Comparison of ENCODE assay signal across 1 cellular context in the genomic region with DNA sequence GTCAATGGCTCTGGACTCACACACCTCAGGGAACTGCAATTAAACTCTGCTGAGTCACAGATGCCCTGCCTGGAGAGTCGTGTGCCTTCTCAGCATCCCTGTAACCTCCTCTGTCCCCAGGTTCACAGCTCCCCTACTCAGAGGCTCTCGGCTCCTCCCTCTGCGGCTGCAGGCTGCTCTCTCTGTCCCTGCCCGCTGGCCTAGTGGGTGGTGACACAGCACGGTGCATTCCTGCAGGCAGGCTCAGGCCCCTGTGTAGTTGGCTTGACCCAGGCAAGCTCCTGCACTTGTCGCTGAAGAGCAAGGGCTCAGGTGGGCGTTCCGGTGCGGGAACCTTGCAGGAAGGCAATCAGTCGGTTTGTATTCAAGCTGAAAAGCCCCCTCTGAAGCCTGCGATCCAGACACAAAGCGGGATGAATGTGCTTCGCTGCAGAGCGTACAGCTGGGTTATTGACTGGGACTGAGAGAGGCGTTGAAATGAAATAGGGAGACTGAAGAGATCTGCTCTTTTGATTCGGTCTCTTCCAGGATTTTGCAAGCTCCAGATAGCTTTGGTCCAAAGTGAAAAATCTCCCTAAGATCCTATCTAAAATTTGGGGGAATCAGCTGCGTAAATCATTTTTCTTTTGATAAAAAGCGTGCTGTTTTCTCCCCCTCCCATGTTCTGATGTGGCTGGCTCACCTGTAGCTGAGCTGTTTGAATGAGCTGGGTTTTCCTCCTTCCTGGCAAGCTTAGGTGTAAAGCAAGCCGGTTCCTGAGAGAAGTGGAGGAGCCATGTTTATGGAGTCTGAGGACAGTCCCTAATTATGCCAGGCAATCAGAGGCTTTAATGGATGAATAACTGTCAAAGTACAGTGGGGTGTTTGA.
TF ChIP-seq lines count a peak whose summit lies in the region.

No MANE protein-coding gene starts in this region.

TF ChIP-seq in HepG2, 621 proteins besides CTCF, POLR2A, EP300 and RAD21 (continued from another document and continues in another):
- TF ChIP-seq, protein P1, sequence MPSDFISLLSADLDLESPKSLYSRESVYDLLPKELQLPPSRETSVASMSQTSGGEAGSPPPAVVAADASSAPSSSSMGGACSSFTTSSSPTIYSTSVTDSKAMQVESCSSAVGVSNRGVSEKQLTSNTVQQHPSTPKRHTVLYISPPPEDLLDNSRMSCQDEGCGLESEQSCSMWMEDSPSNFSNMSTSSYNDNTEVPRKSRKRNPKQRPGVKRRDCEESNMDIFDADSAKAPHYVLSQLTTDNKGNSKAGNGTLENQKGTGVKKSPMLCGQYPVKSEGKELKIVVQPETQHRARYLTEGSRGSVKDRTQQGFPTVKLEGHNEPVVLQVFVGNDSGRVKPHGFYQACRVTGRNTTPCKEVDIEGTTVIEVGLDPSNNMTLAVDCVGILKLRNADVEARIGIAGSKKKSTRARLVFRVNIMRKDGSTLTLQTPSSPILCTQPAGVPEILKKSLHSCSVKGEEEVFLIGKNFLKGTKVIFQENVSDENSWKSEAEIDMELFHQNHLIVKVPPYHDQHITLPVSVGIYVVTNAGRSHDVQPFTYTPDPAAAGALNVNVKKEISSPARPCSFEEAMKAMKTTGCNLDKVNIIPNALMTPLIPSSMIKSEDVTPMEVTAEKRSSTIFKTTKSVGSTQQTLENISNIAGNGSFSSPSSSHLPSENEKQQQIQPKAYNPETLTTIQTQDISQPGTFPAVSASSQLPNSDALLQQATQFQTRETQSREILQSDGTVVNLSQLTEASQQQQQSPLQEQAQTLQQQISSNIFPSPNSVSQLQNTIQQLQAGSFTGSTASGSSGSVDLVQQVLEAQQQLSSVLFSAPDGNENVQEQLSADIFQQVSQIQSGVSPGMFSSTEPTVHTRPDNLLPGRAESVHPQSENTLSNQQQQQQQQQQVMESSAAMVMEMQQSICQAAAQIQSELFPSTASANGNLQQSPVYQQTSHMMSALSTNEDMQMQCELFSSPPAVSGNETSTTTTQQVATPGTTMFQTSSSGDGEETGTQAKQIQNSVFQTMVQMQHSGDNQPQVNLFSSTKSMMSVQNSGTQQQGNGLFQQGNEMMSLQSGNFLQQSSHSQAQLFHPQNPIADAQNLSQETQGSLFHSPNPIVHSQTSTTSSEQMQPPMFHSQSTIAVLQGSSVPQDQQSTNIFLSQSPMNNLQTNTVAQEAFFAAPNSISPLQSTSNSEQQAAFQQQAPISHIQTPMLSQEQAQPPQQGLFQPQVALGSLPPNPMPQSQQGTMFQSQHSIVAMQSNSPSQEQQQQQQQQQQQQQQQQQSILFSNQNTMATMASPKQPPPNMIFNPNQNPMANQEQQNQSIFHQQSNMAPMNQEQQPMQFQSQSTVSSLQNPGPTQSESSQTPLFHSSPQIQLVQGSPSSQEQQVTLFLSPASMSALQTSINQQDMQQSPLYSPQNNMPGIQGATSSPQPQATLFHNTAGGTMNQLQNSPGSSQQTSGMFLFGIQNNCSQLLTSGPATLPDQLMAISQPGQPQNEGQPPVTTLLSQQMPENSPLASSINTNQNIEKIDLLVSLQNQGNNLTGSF (CRISPR knock-in tag; IDR thresholded peaks at IDR 0.05): no peak
- TF ChIP-seq PITX1 (CRISPR knock-in tag; IDR thresholded peaks at IDR 0.05): peak; percentile 70; the same call in 1 of the 2 replicates
- no peak for TF ChIP-seq ZSCAN12 (CRISPR knock-in tag; IDR thresholded peaks at IDR 0.05)
- TF ChIP-seq ZNF496 (CRISPR knock-in tag; IDR thresholded peaks at IDR 0.05; ENCODE audit: insufficient replicate concordance): no peak
- TF ChIP-seq IRF2 (CRISPR knock-in tag; IDR thresholded peaks at IDR 0.05): peak; percentile 80; the same call in 1 of the 2 replicates
- 0 out of 2 replicates have a peak, but pooled peaks have one; percentile 59 for TF ChIP-seq ESRRA (CRISPR knock-in tag; IDR thresholded peaks at IDR 0.05; ENCODE audit: low read depth)
- peak; percentile 87; the same call in 1 of the 2 replicates for TF ChIP-seq HDAC1 (CRISPR knock-in tag; IDR thresholded peaks at IDR 0.05)
- TF ChIP-seq MTA1 (CRISPR knock-in tag; IDR thresholded peaks at IDR 0.05; ENCODE audit: borderline replicate concordance): peak; percentile 97; the same call in 1 of the 2 replicates
- TF ChIP-seq, protein P2, sequence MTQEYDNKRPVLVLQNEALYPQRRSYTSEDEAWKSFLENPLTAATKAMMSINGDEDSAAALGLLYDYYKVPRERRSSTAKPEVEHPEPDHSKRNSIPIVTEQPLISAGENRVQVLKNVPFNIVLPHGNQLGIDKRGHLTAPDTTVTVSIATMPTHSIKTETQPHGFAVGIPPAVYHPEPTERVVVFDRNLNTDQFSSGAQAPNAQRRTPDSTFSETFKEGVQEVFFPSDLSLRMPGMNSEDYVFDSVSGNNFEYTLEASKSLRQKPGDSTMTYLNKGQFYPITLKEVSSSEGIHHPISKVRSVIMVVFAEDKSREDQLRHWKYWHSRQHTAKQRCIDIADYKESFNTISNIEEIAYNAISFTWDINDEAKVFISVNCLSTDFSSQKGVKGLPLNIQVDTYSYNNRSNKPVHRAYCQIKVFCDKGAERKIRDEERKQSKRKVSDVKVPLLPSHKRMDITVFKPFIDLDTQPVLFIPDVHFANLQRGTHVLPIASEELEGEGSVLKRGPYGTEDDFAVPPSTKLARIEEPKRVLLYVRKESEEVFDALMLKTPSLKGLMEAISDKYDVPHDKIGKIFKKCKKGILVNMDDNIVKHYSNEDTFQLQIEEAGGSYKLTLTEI (CRISPR knock-in tag; conservative IDR thresholded peaks at IDR 0.05): no peak
- TF ChIP-seq, protein P3, sequence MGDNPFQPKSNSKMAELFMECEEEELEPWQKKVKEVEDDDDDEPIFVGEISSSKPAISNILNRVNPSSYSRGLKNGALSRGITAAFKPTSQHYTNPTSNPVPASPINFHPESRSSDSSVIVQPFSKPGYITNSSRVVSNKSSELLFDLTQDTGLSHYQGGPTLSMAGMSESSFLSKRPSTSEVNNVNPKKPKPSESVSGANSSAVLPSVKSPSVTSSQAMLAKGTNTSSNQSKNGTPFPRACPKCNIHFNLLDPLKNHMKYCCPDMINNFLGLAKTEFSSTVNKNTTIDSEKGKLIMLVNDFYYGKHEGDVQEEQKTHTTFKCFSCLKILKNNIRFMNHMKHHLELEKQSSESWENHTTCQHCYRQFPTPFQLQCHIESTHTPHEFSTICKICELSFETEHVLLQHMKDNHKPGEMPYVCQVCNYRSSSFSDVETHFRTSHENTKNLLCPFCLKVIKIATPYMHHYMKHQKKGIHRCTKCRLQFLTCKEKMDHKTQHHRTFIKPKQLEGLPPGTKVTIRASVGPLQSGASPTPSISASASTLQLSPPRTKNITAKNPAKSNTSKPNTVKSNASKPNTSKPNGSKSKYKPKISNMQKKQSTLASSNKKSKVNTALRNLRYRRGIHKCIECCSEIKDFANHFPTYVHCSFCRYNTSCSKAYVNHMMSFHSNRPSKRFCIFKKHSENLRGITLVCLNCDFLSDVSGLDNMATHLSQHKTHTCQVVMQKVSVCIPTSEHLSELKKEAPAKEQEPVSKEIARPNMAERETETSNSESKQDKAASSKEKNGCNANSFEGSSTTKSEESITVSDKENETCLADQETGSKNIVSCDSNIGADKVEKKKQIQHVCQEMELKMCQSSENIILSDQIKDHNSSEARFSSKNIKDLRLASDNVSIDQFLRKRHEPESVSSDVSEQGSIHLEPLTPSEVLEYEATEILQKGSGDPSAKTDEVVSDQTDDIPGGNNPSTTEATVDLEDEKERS (CRISPR knock-in tag; IDR thresholded peaks at IDR 0.05): peak; percentile 54; the same call in 1 of the 2 replicates
- 0 out of 2 replicates have a peak, but pooled peaks have one; percentile 54 for TF ChIP-seq ZSCAN9 (CRISPR knock-in tag; IDR thresholded peaks at IDR 0.05; ENCODE audit: borderline replicate concordance)
- TF ChIP-seq GATA4 (IDR thresholded peaks at IDR 0.05; ENCODE audit: borderline replicate concordance, low read depth): peak; percentile 44; the same call in 1 of the 2 replicates
- peak; percentile 79 for TF ChIP-seq HOXA3 (CRISPR knock-in tag; IDR thresholded peaks at IDR 0.05)
- no peak for TF ChIP-seq HNRNPH1 (optimal IDR thresholded peaks at IDR 0.05; ENCODE audit: low read depth, low read length)
- no peak for TF ChIP-seq ZFAT (CRISPR knock-in tag; conservative IDR thresholded peaks at IDR 0.05)
- no peak for TF ChIP-seq ZNF235 (CRISPR knock-in tag; IDR thresholded peaks at IDR 0.05; ENCODE audit: borderline replicate concordance)
- no peak for TF ChIP-seq ARNT (IDR thresholded peaks at IDR 0.05)
- TF ChIP-seq, protein P4, sequence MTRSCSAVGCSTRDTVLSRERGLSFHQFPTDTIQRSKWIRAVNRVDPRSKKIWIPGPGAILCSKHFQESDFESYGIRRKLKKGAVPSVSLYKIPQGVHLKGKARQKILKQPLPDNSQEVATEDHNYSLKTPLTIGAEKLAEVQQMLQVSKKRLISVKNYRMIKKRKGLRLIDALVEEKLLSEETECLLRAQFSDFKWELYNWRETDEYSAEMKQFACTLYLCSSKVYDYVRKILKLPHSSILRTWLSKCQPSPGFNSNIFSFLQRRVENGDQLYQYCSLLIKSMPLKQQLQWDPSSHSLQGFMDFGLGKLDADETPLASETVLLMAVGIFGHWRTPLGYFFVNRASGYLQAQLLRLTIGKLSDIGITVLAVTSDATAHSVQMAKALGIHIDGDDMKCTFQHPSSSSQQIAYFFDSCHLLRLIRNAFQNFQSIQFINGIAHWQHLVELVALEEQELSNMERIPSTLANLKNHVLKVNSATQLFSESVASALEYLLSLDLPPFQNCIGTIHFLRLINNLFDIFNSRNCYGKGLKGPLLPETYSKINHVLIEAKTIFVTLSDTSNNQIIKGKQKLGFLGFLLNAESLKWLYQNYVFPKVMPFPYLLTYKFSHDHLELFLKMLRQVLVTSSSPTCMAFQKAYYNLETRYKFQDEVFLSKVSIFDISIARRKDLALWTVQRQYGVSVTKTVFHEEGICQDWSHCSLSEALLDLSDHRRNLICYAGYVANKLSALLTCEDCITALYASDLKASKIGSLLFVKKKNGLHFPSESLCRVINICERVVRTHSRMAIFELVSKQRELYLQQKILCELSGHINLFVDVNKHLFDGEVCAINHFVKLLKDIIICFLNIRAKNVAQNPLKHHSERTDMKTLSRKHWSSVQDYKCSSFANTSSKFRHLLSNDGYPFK (CRISPR knock-in tag; IDR thresholded peaks at IDR 0.05; ENCODE audit: borderline replicate concordance): peak; percentile 70; the same call in 1 of the 2 replicates
- TF ChIP-seq ZNF331 (CRISPR knock-in tag; IDR thresholded peaks at IDR 0.05): peak; percentile 81
- TF ChIP-seq KAT7 (CRISPR knock-in tag; IDR thresholded peaks at IDR 0.05; ENCODE audit: borderline replicate concordance): no peak
- TF ChIP-seq, protein P5, sequence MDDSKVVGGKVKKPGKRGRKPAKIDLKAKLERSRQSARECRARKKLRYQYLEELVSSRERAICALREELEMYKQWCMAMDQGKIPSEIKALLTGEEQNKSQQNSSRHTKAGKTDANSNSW (CRISPR knock-in tag; IDR thresholded peaks at IDR 0.05; ENCODE audit: borderline replicate concordance): no peak
- no peak for TF ChIP-seq AHR (CRISPR knock-in tag; IDR thresholded peaks at IDR 0.05)
- no peak; the same call in 1 of the 2 replicates for TF ChIP-seq JUN (CRISPR knock-in tag; IDR thresholded peaks at IDR 0.05)
- TF ChIP-seq ZNF713 (CRISPR knock-in tag; IDR thresholded peaks at IDR 0.05): no peak
- TF ChIP-seq YEATS2 (CRISPR knock-in tag; IDR thresholded peaks at IDR 0.05; ENCODE audit: borderline replicate concordance): no peak
- peak; percentile 80; the same call in 1 of the 2 replicates for TF ChIP-seq ZNF747 (CRISPR knock-in tag; IDR thresholded peaks at IDR 0.05; ENCODE audit: borderline replicate concordance)
- TF ChIP-seq ZNF33B (CRISPR knock-in tag; IDR thresholded peaks at IDR 0.05): no peak
- TF ChIP-seq ZNF567 (CRISPR knock-in tag; IDR thresholded peaks at IDR 0.05; ENCODE audit: borderline replicate concordance): peak; percentile 80
- no peak for TF ChIP-seq STAT5B (CRISPR knock-in tag; IDR thresholded peaks at IDR 0.05)
- TF ChIP-seq ZSCAN20 (CRISPR knock-in tag; IDR thresholded peaks at IDR 0.05; ENCODE audit: borderline replicate concordance): no peak
- TF ChIP-seq, protein P6, sequence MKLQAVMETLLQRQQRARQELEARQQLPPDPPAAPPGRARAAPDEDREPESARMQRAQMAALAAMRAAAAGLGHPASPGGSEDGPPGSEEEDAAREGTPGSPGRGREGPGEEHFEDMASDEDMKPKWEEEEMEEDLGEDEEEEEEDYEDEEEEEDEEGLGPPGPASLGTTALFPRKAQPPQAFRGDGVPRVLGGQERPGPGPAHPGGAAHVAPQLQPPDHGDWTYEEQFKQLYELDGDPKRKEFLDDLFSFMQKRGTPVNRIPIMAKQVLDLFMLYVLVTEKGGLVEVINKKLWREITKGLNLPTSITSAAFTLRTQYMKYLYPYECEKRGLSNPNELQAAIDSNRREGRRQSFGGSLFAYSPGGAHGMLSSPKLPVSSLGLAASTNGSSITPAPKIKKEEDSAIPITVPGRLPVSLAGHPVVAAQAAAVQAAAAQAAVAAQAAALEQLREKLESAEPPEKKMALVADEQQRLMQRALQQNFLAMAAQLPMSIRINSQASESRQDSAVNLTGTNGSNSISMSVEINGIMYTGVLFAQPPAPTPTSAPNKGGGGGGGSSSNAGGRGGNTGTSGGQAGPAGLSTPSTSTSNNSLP (IDR thresholded peaks at IDR 0.05; ENCODE audit: low read depth, low read length): no peak
- no peak for TF ChIP-seq ZNF749 (CRISPR knock-in tag; IDR thresholded peaks at IDR 0.05; ENCODE audit: borderline replicate concordance)
- TF ChIP-seq, protein P7, sequence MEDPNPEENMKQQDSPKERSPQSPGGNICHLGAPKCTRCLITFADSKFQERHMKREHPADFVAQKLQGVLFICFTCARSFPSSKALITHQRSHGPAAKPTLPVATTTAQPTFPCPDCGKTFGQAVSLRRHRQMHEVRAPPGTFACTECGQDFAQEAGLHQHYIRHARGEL (CRISPR knock-in tag; IDR thresholded peaks at IDR 0.05): no peak
- no peak for TF ChIP-seq KDM5A (IDR thresholded peaks at IDR 0.05; ENCODE audit: borderline replicate concordance, low read length)
- TF ChIP-seq ZKSCAN5 (CRISPR knock-in tag; IDR thresholded peaks at IDR 0.05): no peak
- TF ChIP-seq, protein P8, sequence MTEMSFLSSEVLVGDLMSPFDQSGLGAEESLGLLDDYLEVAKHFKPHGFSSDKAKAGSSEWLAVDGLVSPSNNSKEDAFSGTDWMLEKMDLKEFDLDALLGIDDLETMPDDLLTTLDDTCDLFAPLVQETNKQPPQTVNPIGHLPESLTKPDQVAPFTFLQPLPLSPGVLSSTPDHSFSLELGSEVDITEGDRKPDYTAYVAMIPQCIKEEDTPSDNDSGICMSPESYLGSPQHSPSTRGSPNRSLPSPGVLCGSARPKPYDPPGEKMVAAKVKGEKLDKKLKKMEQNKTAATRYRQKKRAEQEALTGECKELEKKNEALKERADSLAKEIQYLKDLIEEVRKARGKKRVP (CRISPR knock-in tag; IDR thresholded peaks at IDR 0.05): no peak
- TF ChIP-seq ZNF7 (CRISPR knock-in tag; IDR thresholded peaks at IDR 0.05): no peak
- peak; percentile 84 for TF ChIP-seq HNRNPL (IDR thresholded peaks at IDR 0.05; ENCODE audit: low read depth, low read length)
- no peak for TF ChIP-seq SNAI1 (CRISPR knock-in tag; IDR thresholded peaks at IDR 0.05; ENCODE audit: borderline replicate concordance)
- peak; percentile 90 for TF ChIP-seq POLR2AphosphoS5 (IDR thresholded peaks at IDR 0.05; ENCODE audit: low read depth, low read length)
- TF ChIP-seq CENPT (CRISPR knock-in tag; IDR thresholded peaks at IDR 0.05; ENCODE audit: low read depth): no peak
- 0 out of 2 replicates have a peak, but pooled peaks have one; percentile 40 for TF ChIP-seq ZNF550 (CRISPR knock-in tag; IDR thresholded peaks at IDR 0.05; ENCODE audit: borderline replicate concordance)
- peak; percentile 96 for TF ChIP-seq ZMYM3 (CRISPR knock-in tag; IDR thresholded peaks at IDR 0.05)
- peak; percentile 93 for TF ChIP-seq ZNF225 (CRISPR knock-in tag; IDR thresholded peaks at IDR 0.05)
- no peak for TF ChIP-seq TCF7 (IDR thresholded peaks at IDR 0.05; ENCODE audit: low read depth)
- TF ChIP-seq TEAD3 (CRISPR knock-in tag; optimal IDR thresholded peaks at IDR 0.05; ENCODE audit: borderline replicate concordance): peak; percentile 97
